1 cellular context compared by ENCODE assay signal in genomic region chr20:4703281-4703676, GRCh38.
TF ChIP-seq lines count a peak whose summit lies in the region.

No MANE protein-coding gene starts in this region.

TF ChIP-seq in IMR-90, 13 proteins besides CTCF, POLR2A, EP300 and RAD21:
- TF ChIP-seq RFX5 (IDR thresholded peaks at IDR 0.05; ENCODE audit: low read depth, low read length) (no peak), MAZ (IDR thresholded peaks at IDR 0.05; ENCODE audit: borderline replicate concordance, low read depth, low read length) (no peak), RCOR1 (IDR thresholded peaks at IDR 0.05; ENCODE audit: insufficient replicate concordance, low read length) (no peak), MAFK (IDR thresholded peaks at IDR 0.05; ENCODE audit: low read depth, low read length) (no peak), MXI1 (IDR thresholded peaks at IDR 0.05; ENCODE audit: borderline replicate concordance, low read depth, low read length) (no peak), NFE2L2 (IDR thresholded peaks at IDR 0.05; ENCODE audit: low read depth, low read length) (no peak), CEBPB (IDR thresholded peaks at IDR 0.05; ENCODE audit: low read depth, low read length) (no peak), FOS (IDR thresholded peaks at IDR 0.05; ENCODE audit: low read depth, low read length) (no peak)
TF ChIP-seq in IMR-90: peak in this region for 0.
